In the genomic region with DNA sequence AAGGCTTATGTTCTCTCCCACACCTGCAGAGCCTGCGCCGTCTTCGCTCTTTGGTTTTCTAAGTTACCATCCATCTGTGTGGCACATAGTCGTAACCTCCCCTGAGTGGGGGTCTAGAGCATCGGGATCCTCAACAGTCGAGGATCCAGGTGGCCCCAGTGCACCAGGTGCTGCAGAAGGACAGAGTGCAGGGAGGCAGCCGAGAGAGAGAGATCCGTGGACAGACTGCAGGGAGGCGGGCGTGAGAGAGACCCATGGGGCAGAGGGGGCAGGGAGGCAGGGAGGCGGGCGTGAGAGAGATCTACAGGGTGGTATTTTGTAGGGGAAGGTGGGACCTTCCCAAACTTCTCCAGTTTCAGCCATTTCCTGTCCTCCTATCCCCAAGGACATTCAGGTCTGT, we compare ENCODE assay signal across 15 cellular contexts. TPM values are rescaled to one million over a fixed set of nuclear protein-coding genes. Genes with fewer than 3 reads are reported as not detected.
A peak's percentile ranks its signal among the peaks of the same experiment; 100 is the strongest.
DNase-seq lines count a peak whose midpoint lies in the region; ATAC-seq, FAIRE-seq and TF ChIP-seq lines count a peak whose summit lies in the region.
"Had no signal": no experiment of that assay in that cellular context is flagged by ENCODE, and none has a peak within 500 bp of the region (broad histone marks: within the 10 kb centered on the region; RNA-seq: fewer than 3 reads in every experiment).

No MANE protein-coding gene starts in this region.

- no peak overlapping the region for H3K18ac ChIP-seq in neuronal stem cell (ENCODE audit: low read length)

- no peak overlapping the region for H2AFZ ChIP-seq in neuronal stem cell (ENCODE audit: low read length)
- H2AFZ ChIP-seq in smooth muscle cell (ENCODE audit: low read depth) = no peak overlapping the region
- H2AFZ ChIP-seq: GM23338 had no signal

- H3K9me3 ChIP-seq in RWPE2 (ENCODE audit: severe bottlenecking) = no peaks in the 10 kb centered on the region
- no peaks in the 10 kb centered on the region for H3K9me3 ChIP-seq in neuronal stem cell (replicated peaks in 1 of 2; ENCODE audit: control insufficient read depth in 2 of 2, insufficient read depth in 1 of 2, low read depth in 1 of 2, low read length in 2 of 2)
- H3K9me3 ChIP-seq in smooth muscle cell (replicated peaks; ENCODE audit: low read depth) = no peaks in the 10 kb centered on the region
- H3K9me3 ChIP-seq: BLaER1 had no signal

- H3K36me3 ChIP-seq in RWPE2 (ENCODE audit: low read depth) = peaks cover 81% of the 10 kb centered on the region
- peaks cover 5 to 34% of the 10 kb centered on the region in 2 donors for H3K36me3 ChIP-seq in neuronal stem cell (replicated peaks in 1 of 2; ENCODE audit: control insufficient read depth in 2 of 2, insufficient read depth in 2 of 2, low read length in 2 of 2)
- no peaks in the 10 kb centered on the region for H3K36me3 ChIP-seq in smooth muscle cell (ENCODE audit: low read depth)

- no peak for FAIRE-seq in D721Med (lab: Jason Lieb, UNC)
- FAIRE-seq: GM12891 had no signal

- no peak overlapping the region for H2BK120ac ChIP-seq in neuronal stem cell (ENCODE audit: low read depth, low read length)

- H3K27ac ChIP-seq in RWPE2 (ENCODE audit: poor library complexity, severe bottlenecking) (peak overlapping the region; percentile 95), neuronal stem cell (replicated peaks; ENCODE audit: low read length) (no peak overlapping the region), smooth muscle cell (ENCODE audit: low read depth) (no peak overlapping the region)
- H3K27ac ChIP-seq: BLaER1 had no signal

- H3K79me2 ChIP-seq in smooth muscle cell (ENCODE audit: low read depth) = no peaks in the 10 kb centered on the region

- H3F3A ChIP-seq in smooth muscle cell (ENCODE audit: low read depth) = no peaks in the 10 kb centered on the region

- peaks cover 9% of the 10 kb centered on the region for H4K20me1 ChIP-seq in smooth muscle cell (ENCODE audit: low read depth)

- H3K27me3 ChIP-seq in RWPE2 (ENCODE audit: insufficient read depth, poor library complexity, severe bottlenecking) (no peaks in the 10 kb centered on the region), neuronal stem cell (ENCODE audit: control insufficient read depth in 3 of 3, insufficient read depth in 3 of 3, low read depth in 1 of 3, low read length in 3 of 3) (no peaks in the 10 kb centered on the region), smooth muscle cell (ENCODE audit: low read depth) (no peaks in the 10 kb centered on the region)
- H3K27me3 ChIP-seq: BLaER1 had no signal

- peaks cover 81% of the 10 kb centered on the region for H3K36me3 Mint-ChIP-seq in stimulated activated naive CD8-positive, alpha-beta T cell treated with anti-CD3 and anti-CD28 coated beads, Interleukin-15, Interleukin-2, amounts not matched to agents 100 ng/mL and 50 ng/mL, for 24 hours (ENCODE audit: low read depth)

- no peaks in the 10 kb centered on the region for H3K9me3 Mint-ChIP-seq in stimulated activated naive CD8-positive, alpha-beta T cell treated with anti-CD3 and anti-CD28 coated beads, Interleukin-15, Interleukin-2, amounts not matched to agents 100 ng/mL and 50 ng/mL, for 24 hours
- H3K9me3 Mint-ChIP-seq: CD8-positive, alpha-beta memory T cell; GM23338 had no signal

- H2BK5ac ChIP-seq in neuronal stem cell (ENCODE audit: low read length) = no peak overlapping the region

- no peak overlapping the region for H2AK5ac ChIP-seq in neuronal stem cell (ENCODE audit: low read depth, low read length)

- ATAC-seq in stimulated activated naive CD8-positive, alpha-beta T cell treated with anti-CD3 and anti-CD28 coated beads, Interleukin-15, Interleukin-2, amounts not matched to agents 100 U/mL and 50 U/mL, for 24 hours = no peak
- ATAC-seq in RWPE2 (ENCODE audit: low read depth) (no peak), GM18520 (IDR thresholded peaks at IDR 0.05; ENCODE audit: unreplicated experiment) (no peak)
- ATAC-seq: GM23338 had no signal

- peak overlapping the region; percentile 72 for H3K27ac Mint-ChIP-seq in stimulated activated naive CD8-positive, alpha-beta T cell treated with anti-CD3 and anti-CD28 coated beads, Interleukin-15, Interleukin-2, amounts not matched to agents 100 ng/mL and 50 ng/mL, for 24 hours
- H3K27ac Mint-ChIP-seq: GM23338 had no signal

- H2BK12ac ChIP-seq in neuronal stem cell (ENCODE audit: low read length) = no peak overlapping the region

- H3K4me1 ChIP-seq in RWPE2 (ENCODE audit: insufficient read depth, poor library complexity, severe bottlenecking) (peaks cover 14% of the 10 kb centered on the region), neuronal stem cell (ENCODE audit: control insufficient read depth in 2 of 2, insufficient read depth in 1 of 2, low read depth in 1 of 2, low read length in 2 of 2) (peaks cover 0 to 2% of the 10 kb centered on the region in 2 donors), smooth muscle cell (ENCODE audit: low read depth) (no peaks in the 10 kb centered on the region)

- H3K14ac ChIP-seq in neuronal stem cell (ENCODE audit: low read length) = peak overlapping the region; percentile 84

- H3K9ac ChIP-seq in neuronal stem cell (ENCODE audit: low read depth, low read length, poor library complexity) (peak overlapping the region; percentile 14), smooth muscle cell (ENCODE audit: low read depth) (no peak overlapping the region)
- H3K9ac ChIP-seq: BLaER1 had no signal

- no peak for DNase-seq in stimulated activated naive CD8-positive, alpha-beta T cell treated with anti-CD3 and anti-CD28 coated beads, Interleukin-15, Interleukin-2, amounts not matched to agents 100 U/mL and 50 U/mL, for 24 hours
- no peak for DNase-seq in RWPE2 (ENCODE audit: low spot score)
- DNase-seq in neuronal stem cell (ENCODE audit: low spot score) = no peak
- no peak for DNase-seq in smooth muscle cell (lab: John Stamatoyannopoulos, UW; ENCODE audit: unreplicated experiment)
- DNase-seq in D721Med (ENCODE audit: insufficient read length, low spot score) = no peak
- DNase-seq: AML-193; CD8-positive, alpha-beta memory T cell; DMS 273 treated with DMSO at 0.1 percent for 48 hours; DMS79; H7 had no signal

- peaks cover 4% of the 10 kb centered on the region for H3K4me1 Mint-ChIP-seq in stimulated activated naive CD8-positive, alpha-beta T cell treated with anti-CD3 and anti-CD28 coated beads, Interleukin-15, Interleukin-2, amounts not matched to agents 100 ng/mL and 50 ng/mL, for 24 hours (ENCODE audit: low read depth)
- H3K4me1 Mint-ChIP-seq: CD8-positive, alpha-beta memory T cell; GM23338 had no signal

- no peak overlapping the region for H3K4me3 ChIP-seq in RWPE2 (ENCODE audit: severe bottlenecking)
- no peak overlapping the region for H3K4me3 ChIP-seq in neuronal stem cell (ENCODE audit: low read length in 2 of 2)
- H3K4me3 ChIP-seq in smooth muscle cell = no peak overlapping the region
- H3K4me3 ChIP-seq: BLaER1, GM23338 had no signal

- TF ChIP-seq CTCF in RWPE2 (IDR thresholded peaks at IDR 0.05; ENCODE audit: poor library complexity, severe bottlenecking) (no peak), smooth muscle cell (IDR thresholded peaks at IDR 0.05; ENCODE audit: borderline replicate concordance, insufficient read depth, poor library complexity, severe bottlenecking) (no peak), D721Med (IDR thresholded peaks at IDR 0.05; ENCODE audit: insufficient read depth, missing control alignments) (no peak)

- no peak overlapping the region for H4K8ac ChIP-seq in neuronal stem cell (ENCODE audit: low read depth, low read length)

- H3K4ac ChIP-seq in neuronal stem cell (ENCODE audit: low read length) = no peak overlapping the region

- peak overlapping the region; percentile 16 for H4K91ac ChIP-seq in neuronal stem cell (ENCODE audit: low read depth, low read length, poor library complexity)

- H3K23ac ChIP-seq in neuronal stem cell (ENCODE audit: low read depth, low read length, poor library complexity) = no peak overlapping the region

- H3K4me3 Mint-ChIP-seq in stimulated activated naive CD8-positive, alpha-beta T cell treated with anti-CD3 and anti-CD28 coated beads, Interleukin-15, Interleukin-2, amounts not matched to agents 100 ng/mL and 50 ng/mL, for 24 hours = no peak overlapping the region
- H3K4me3 Mint-ChIP-seq: CD8-positive, alpha-beta memory T cell; GM23338 had no signal

- no peaks in the 10 kb centered on the region for H3K27me3 Mint-ChIP-seq in stimulated activated naive CD8-positive, alpha-beta T cell treated with anti-CD3 and anti-CD28 coated beads, Interleukin-15, Interleukin-2, amounts not matched to agents 100 ng/mL and 50 ng/mL, for 24 hours
- H3K27me3 Mint-ChIP-seq: CD8-positive, alpha-beta memory T cell had no signal

- no peak overlapping the region for H2BK15ac ChIP-seq in neuronal stem cell (ENCODE audit: low read length)

- H3K79me1 ChIP-seq in neuronal stem cell (ENCODE audit: low read depth, low read length) = peaks cover 2% of the 10 kb centered on the region

- H3K4me2 ChIP-seq in neuronal stem cell (ENCODE audit: insufficient read depth, low read length, poor library complexity, severe bottlenecking) = no peak overlapping the region
- no peak overlapping the region for H3K4me2 ChIP-seq in smooth muscle cell
- H3K4me2 ChIP-seq: GM23338 had no signal

- WGBS in neuronal stem cell (ENCODE audit: extremely low coverage in 2 of 2, insufficient read length in 2 of 2, insufficient replicate concordance in 1 of 2), 2 donors = no CpG with 5 or more reads among the region's 12 CpGs
- 96% methylated on average over 12 of the region's 12 CpGs for WGBS in smooth muscle cell (ENCODE audit: low lambda C conversion rate)

RNA-seq across cellular contexts. Expression of a gene that starts 42.3 kb away (rescaled TPM):
- polyA plus RNA-seq in neuronal stem cell (2013, experiment 1 of 2) = 21.1 TPM
- polyA plus RNA-seq in neuronal stem cell (2013, experiment 2 of 2) = 21.1 TPM
- total RNA-seq in smooth muscle cell = 178 and 183 TPM in 2 replicates
- polyA plus RNA-seq in smooth muscle cell = 203 and 251 TPM in 2 replicates
